1 cellular context compared by ENCODE assay signal in genomic region chr12:104137175-104137901, GRCh38.
TF ChIP-seq lines count a peak whose summit lies in the region.

No MANE protein-coding gene starts in this region.

TF ChIP-seq in H1, 55 proteins besides CTCF, POLR2A, EP300 and RAD21 (continued from another document):
- TF ChIP-seq POLR2AphosphoS5 (IDR thresholded peaks at IDR 0.05; ENCODE audit: low read depth, low read length) (peak; percentile 73), SP1 (IDR thresholded peaks at IDR 0.05; ENCODE audit: low read depth, low read length) (no peak), USF2 (IDR thresholded peaks at IDR 0.05; ENCODE audit: low read length) (no peak), SIRT6 (IDR thresholded peaks at IDR 0.05; ENCODE audit: low read length) (no peak), RFX5 (IDR thresholded peaks at IDR 0.05; ENCODE audit: borderline replicate concordance, low read depth, low read length) (no peak), BCL11A (IDR thresholded peaks at IDR 0.05; ENCODE audit: low read depth in 2 of 2, low read length in 2 of 2) (no peak), KDM5A (IDR thresholded peaks at IDR 0.05; ENCODE audit: low read length) (no peak), CBX5 (IDR thresholded peaks at IDR 0.05; ENCODE audit: low read depth, low read length) (no peak), TAF1 (IDR thresholded peaks at IDR 0.05; ENCODE audit: low read depth, low read length) (no peak; the same call in 1 of the 2 replicates), CHD7 (IDR thresholded peaks at IDR 0.05; ENCODE audit: insufficient replicate concordance, low read length) (no peak), HDAC6 (IDR thresholded peaks at IDR 0.05; ENCODE audit: low read depth, low read length) (no peak), NANOG (IDR thresholded peaks at IDR 0.05; ENCODE audit: insufficient read depth, low read depth, low read length, poor library complexity, severe bottlenecking) (no peak), HDAC2 (IDR thresholded peaks at IDR 0.05; ENCODE audit: borderline replicate concordance in 1 of 2, low read depth in 2 of 2, low read length in 2 of 2) (no peak), CTBP2 (IDR thresholded peaks at IDR 0.05; ENCODE audit: borderline replicate concordance, insufficient read depth, insufficient read length, low read length) (no peak), KDM4A (IDR thresholded peaks at IDR 0.05; ENCODE audit: low read depth, low read length, severe bottlenecking) (peak; percentile 19), TBP (IDR thresholded peaks at IDR 0.05; ENCODE audit: low read depth, low read length) (no peak; the same call in 1 of the 2 replicates), JUND (IDR thresholded peaks at IDR 0.05; ENCODE audit: low read length) (no peak), SIN3A (conservative IDR thresholded peaks at IDR 0.05 in 1 of 2, IDR thresholded peaks at IDR 0.05 in 1 of 2; ENCODE audit: low read depth in 1 of 2, low read length in 2 of 2) (no peak; a peak in 1 of 4 replicates), RNF2 (IDR thresholded peaks at IDR 0.05; ENCODE audit: borderline replicate concordance, low read depth, low read length, missing control alignments, poor library complexity, severe bottlenecking) (no peak), RXRA (IDR thresholded peaks at IDR 0.05; ENCODE audit: insufficient read depth, low read depth, low read length) (no peak), JUN (IDR thresholded peaks at IDR 0.05; ENCODE audit: low read depth, low read length) (no peak), ATF2 (IDR thresholded peaks at IDR 0.05; ENCODE audit: low read length) (no peak), PHF8 (conservative IDR thresholded peaks at IDR 0.05; ENCODE audit: low read depth, low read length) (peak; percentile 60; the same call in 1 of the 2 replicates), SAP30 (IDR thresholded peaks at IDR 0.05; ENCODE audit: insufficient read depth, insufficient replicate concordance, low read length) (no peak), CEBPB (IDR thresholded peaks at IDR 0.05; ENCODE audit: low read depth, low read length) (no peak), POU5F1 (IDR thresholded peaks at IDR 0.05; ENCODE audit: low read depth, low read length) (no peak), SUZ12 (IDR thresholded peaks at IDR 0.05; ENCODE audit: low read length) (no peak), E2F6 (IDR thresholded peaks at IDR 0.05) (no peak)
TF ChIP-seq in H1: peak in this region for 4.
